Comparison of ENCODE assay signal across 9 cellular contexts in the genomic region with DNA sequence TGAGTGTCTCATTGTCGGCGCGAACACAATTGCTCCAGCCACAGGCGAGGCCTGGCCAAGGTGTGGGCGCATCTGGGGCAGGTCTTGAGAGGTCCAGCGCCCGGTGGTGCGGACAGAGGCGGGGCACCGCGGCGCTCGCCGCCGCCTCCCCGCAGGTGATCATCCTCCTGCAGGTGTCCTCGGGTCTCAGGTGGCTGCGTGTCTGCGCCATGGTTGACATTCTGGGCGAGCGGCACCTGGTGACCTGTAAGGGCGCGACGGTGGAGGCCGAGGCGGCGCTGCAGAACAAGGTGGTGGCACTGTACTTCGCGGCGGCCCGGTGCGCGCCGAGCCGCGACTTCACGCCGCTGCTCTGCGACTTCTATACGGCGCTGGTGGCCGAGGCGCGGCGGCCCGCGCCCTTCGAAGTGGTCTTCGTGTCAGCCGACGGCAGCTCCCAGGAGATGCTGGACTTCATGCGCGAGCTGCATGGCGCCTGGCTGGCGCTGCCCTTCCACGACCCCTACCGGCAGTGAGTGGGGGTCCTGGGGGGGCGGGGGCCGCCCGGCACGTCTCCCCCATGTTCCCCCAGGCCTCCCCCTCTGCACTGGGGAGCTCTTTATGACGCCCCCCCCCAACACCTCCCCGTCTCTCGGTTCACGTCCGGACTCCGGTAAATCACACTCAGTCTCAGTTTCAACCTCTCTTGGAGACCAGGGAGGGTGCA. TPM values are rescaled to one million over a fixed set of nuclear protein-coding genes. Genes with fewer than 3 reads are reported as not detected.
DNase-seq lines count a peak whose midpoint lies in the region; ATAC-seq and TF ChIP-seq lines count a peak whose summit lies in the region.
"Had no signal": no experiment of that assay in that cellular context is flagged by ENCODE, and none has a peak within 500 bp of the region (broad histone marks: within the 10 kb centered on the region; RNA-seq: fewer than 3 reads in every experiment).

No MANE protein-coding gene starts in this region.

- peak overlapping the region; percentile 87 for H4K8ac ChIP-seq in neuronal stem cell (ENCODE audit: low read depth, low read length)

- H2BK5ac ChIP-seq in neuronal stem cell (ENCODE audit: low read length): no peak overlapping the region

- peak overlapping the region; percentile 49 for H2BK15ac ChIP-seq in neuronal stem cell (ENCODE audit: low read length)

- H2BK120ac ChIP-seq in neuronal stem cell (ENCODE audit: low read depth, low read length): no peak overlapping the region

- peak; percentile 21 for TF ChIP-seq CTCF in epithelial cell of proximal tubule (conservative IDR thresholded peaks at IDR 0.05; ENCODE audit: low read depth, low read length)

- H3K27me3 ChIP-seq in SJSA1 (replicated peaks) (no peaks in the 10 kb centered on the region), neuronal stem cell (ENCODE audit: control insufficient read depth in 3 of 3, insufficient read depth in 3 of 3, low read depth in 1 of 3, low read length in 3 of 3) (peaks cover 10 to 62% (median 37%) of the 10 kb centered on the region in 3 experiments)

- H2AK5ac ChIP-seq in neuronal stem cell (ENCODE audit: low read depth, low read length): peak overlapping the region; percentile 64

- H3K27ac ChIP-seq in SJSA1: no peak overlapping the region
- no peak overlapping the region for H3K27ac ChIP-seq in neuronal stem cell (replicated peaks; ENCODE audit: low read length)

- H3K36me3 ChIP-seq in SJSA1 (peaks cover 6% of the 10 kb centered on the region; the same call in 1 of the 2 replicates), neuronal stem cell (replicated peaks in 1 of 2; ENCODE audit: control insufficient read depth in 2 of 2, insufficient read depth in 2 of 2, low read length in 2 of 2) (no peaks in the 10 kb centered on the region)

- no peak overlapping the region for H2BK12ac ChIP-seq in neuronal stem cell (ENCODE audit: low read length)

- H3K4me1 ChIP-seq in SJSA1 (replicated peaks) (peaks cover 37% of the 10 kb centered on the region), neuronal stem cell (ENCODE audit: control insufficient read depth in 2 of 2, insufficient read depth in 1 of 2, low read depth in 1 of 2, low read length in 2 of 2) (peaks cover 6 to 7% of the 10 kb centered on the region in 2 donors)

- H4K91ac ChIP-seq in neuronal stem cell (ENCODE audit: low read depth, low read length, poor library complexity): no peak overlapping the region

- DNase-seq in EH (ENCODE audit: low read depth): peak; percentile 36
- DNase-seq in SJSA1 (ENCODE audit: low read depth in 1 of 2, low spot score in 2 of 2): no peak
- DNase-seq in epithelial cell of proximal tubule (ENCODE audit: low read depth): no peak
- DNase-seq in neuronal stem cell (ENCODE audit: low spot score): no peak
- no peak for DNase-seq in mesenteric fat pad (ENCODE audit: low spot score)
- DNase-seq in NCI-H526 treated with DMSO at 0.1 percent for 48 hours (lab: John Stamatoyannopoulos, UW): no peak
- DNase-seq in activated CD4-positive, CD25-positive, alpha-beta regulatory T cell treated with anti-CD3 and anti-CD28 coated beads, Interleukin-2, amount 50 U/mL, for 72 hours: no peak

- H3K14ac ChIP-seq in neuronal stem cell (ENCODE audit: low read length): peak overlapping the region; percentile 25

- H3K9me3 ChIP-seq in SJSA1 (replicated peaks) (no peaks in the 10 kb centered on the region), neuronal stem cell (replicated peaks in 1 of 2; ENCODE audit: control insufficient read depth in 2 of 2, insufficient read depth in 1 of 2, low read depth in 1 of 2, low read length in 2 of 2) (peaks cover 0 to 5% of the 10 kb centered on the region in 2 donors)

- peak overlapping the region; percentile 49 for H3K23ac ChIP-seq in neuronal stem cell (ENCODE audit: low read depth, low read length, poor library complexity)

- peak overlapping the region; percentile 67 for H2AFZ ChIP-seq in neuronal stem cell (ENCODE audit: low read length)

- H3K9ac ChIP-seq in neuronal stem cell (ENCODE audit: low read depth, low read length, poor library complexity): peak overlapping the region; percentile 78

- peaks cover 4% of the 10 kb centered on the region for H3K79me1 ChIP-seq in neuronal stem cell (ENCODE audit: low read depth, low read length)

- H3K4ac ChIP-seq in neuronal stem cell (ENCODE audit: low read length): no peak overlapping the region

- ATAC-seq in GM19023 (IDR thresholded peaks at IDR 0.05; ENCODE audit: unreplicated experiment): no peak

- peak overlapping the region; percentile 87 for H3K4me2 ChIP-seq in neuronal stem cell (ENCODE audit: insufficient read depth, low read length, poor library complexity, severe bottlenecking)

- peak overlapping the region; percentile 29 for H3K4me3 ChIP-seq in SJSA1
- peak overlapping the region; percentile 88 for H3K4me3 ChIP-seq in epithelial cell of proximal tubule (ENCODE audit: low read depth, low read length)
- H3K4me3 ChIP-seq in neuronal stem cell (ENCODE audit: low read length in 2 of 2): peak overlapping the region in 1 of 2 donors; percentile 77

- no CpG with 5 or more reads among the region's 67 CpGs for WGBS in neuronal stem cell (ENCODE audit: extremely low coverage in 2 of 2, insufficient read length in 2 of 2, insufficient replicate concordance in 1 of 2), 2 donors

- peak overlapping the region; percentile 93 for H3K18ac ChIP-seq in neuronal stem cell (ENCODE audit: low read length)

RNA-seq across cellular contexts. Expression of gene NXNL2, which starts 0.4 kb away (rescaled TPM):
- total RNA-seq in SJSA1 (2014; rRNA removed; shearing (Covaris generic)): 0.68 and 1.1 TPM in 2 replicates
- total RNA-seq in epithelial cell of proximal tubule (3.1 and 6.9 TPM in 2 replicates), mesenteric fat pad (not detected)
- 0.36 TPM for polyA plus RNA-seq in neuronal stem cell (2013, experiment 1 of 2)
- polyA plus RNA-seq in neuronal stem cell (2013, experiment 2 of 2): 0.29 TPM
- polyA plus RNA-seq: IgD-negative memory B cell had no signal
